Comparison of ENCODE assay signal across 8 cellular contexts in genomic region chr1:148952253-148952937, GRCh38.
DNase-seq lines count a peak whose midpoint lies in the region; ATAC-seq and TF ChIP-seq lines count a peak whose summit lies in the region.
"Not testable (repeated sequence)": the region's sequence is repeated elsewhere in the genome, so short reads cannot be mapped to it uniquely, and the experiment has no call there.

No MANE protein-coding gene starts in this region.

- peak overlapping the region; percentile 73 for H3K4me3 ChIP-seq in MM.1S (ENCODE audit: low read length)
- H3K4me3 ChIP-seq in coronary artery = peak overlapping the region; percentile 80
- H3K4me3 ChIP-seq in skin epidermis = peak overlapping the region; percentile 40 to 63 (median 54)
- peak overlapping the region; percentile 41 to 54 (median 42) for H3K4me3 ChIP-seq in transverse colon

- not testable (repeated sequence) for H3K27me3 ChIP-seq in MM.1S (replicated peaks; ENCODE audit: insufficient read depth, low read length); transverse colon

- not testable (repeated sequence) for H3K9me3 ChIP-seq in MM.1S (replicated peaks; ENCODE audit: insufficient read depth, low read length); transverse colon

- TF ChIP-seq CTCF in MM.1S (IDR thresholded peaks at IDR 0.05; ENCODE audit: low read length); coronary artery (IDR thresholded peaks at IDR 0.05); transverse colon (IDR thresholded peaks at IDR 0.05): not testable (repeated sequence)

- peak overlapping the region; percentile 57; the same call in 1 of the 2 replicates for H3K9ac ChIP-seq in MM.1S (ENCODE audit: low read length)

- H3K4me2 ChIP-seq in MM.1S (ENCODE audit: low read depth, low read length) = peak overlapping the region; percentile 70; the same call in 1 of the 2 replicates

- WGBS in transverse colon (ENCODE audit: low coverage in 1 of 2), 2 donors = 0% methylated on average over 7 of the region's 66 CpGs; no CpG with 5 or more reads in 1 of the 2 donors

- H3K4me1 ChIP-seq in MM.1S (ENCODE audit: low read length); transverse colon: not testable (repeated sequence)

- intact Hi-C loops in transverse colon (cut with DNase I; ENCODE audit: low total_unique reads) = not testable (repeated sequence)

- H3F3A ChIP-seq in MM.1S (ENCODE audit: insufficient read depth, low read length) = not testable (repeated sequence)

- TF ChIP-seq POLR2A in transverse colon (IDR thresholded peaks at IDR 0.05) = not testable (repeated sequence)

- H3K9me2 ChIP-seq in MM.1S (replicated peaks; ENCODE audit: insufficient read depth, low read length) = not testable (repeated sequence)

- H3K27ac ChIP-seq in MM.1S (ENCODE audit: low read length) = peak overlapping the region; percentile 72; the same call in 1 of the 2 replicates
- peak overlapping the region; percentile 52 to 90 for H3K27ac ChIP-seq in coronary artery
- peak overlapping the region in 15 of 21 experiments; percentile 52 to 82 (median 66) for H3K27ac ChIP-seq in skin epidermis
- H3K27ac ChIP-seq in transverse colon = peak overlapping the region; percentile 80 to 86 (median 84)

- not testable (repeated sequence) for H2AFZ ChIP-seq in MM.1S (ENCODE audit: low read length)

- in situ Hi-C loops in transverse colon (cut with MboI; ENCODE audit: low pct_ligation_motif_present in 1 of 4, low pct_unique_long_range_greater_than_20kb in 1 of 4, low sequenced_read_pairs in 3 of 4) = not testable (repeated sequence)

- ATAC-seq in GM18868 (IDR thresholded peaks at IDR 0.05; ENCODE audit: unreplicated experiment) (peak; percentile 74), HG02763 (IDR thresholded peaks at IDR 0.05; ENCODE audit: unreplicated experiment) (peak; percentile 82), left lobe of liver (peak; percentile 75)

- H3K79me2 ChIP-seq in MM.1S (ENCODE audit: low read length) = peaks cover 15% of the 10 kb centered on the region; the same call in 1 of the 2 replicates

- TF ChIP-seq EP300 in transverse colon (IDR thresholded peaks at IDR 0.05; ENCODE audit: low read depth) = not testable (repeated sequence)

- H4K20me1 ChIP-seq in MM.1S (ENCODE audit: insufficient read depth, low read length) = not testable (repeated sequence)

- not testable (repeated sequence) for H3K36me3 ChIP-seq in MM.1S (replicated peaks; ENCODE audit: insufficient read depth, low read length); transverse colon

- DNase-seq in MM.1S; coronary artery (ENCODE audit: low spot score): not testable (repeated sequence)
- peak; percentile 58 for DNase-seq in activated CD8-positive, alpha-beta memory T cell treated with anti-CD3 and anti-CD28 coated beads, Interleukin-2, amount 50 U/mL, for 4 hours
- peak; percentile 85 for DNase-seq in left lobe of liver (ENCODE audit: low spot score)
- DNase-seq in transverse colon = peak; percentile 78
